Comparison of ENCODE assay signal across 29 cellular contexts in genomic region chr20:44664127-44664526, GRCh38. TPM values are rescaled to one million over a fixed set of nuclear protein-coding genes. Genes with fewer than 3 reads are reported as not detected.
DNase-seq lines count a peak whose midpoint lies in the region; ATAC-seq and TF ChIP-seq lines count a peak whose summit lies in the region.
"Had no signal": no experiment of that assay in that cellular context is flagged by ENCODE, and none has a peak within 500 bp of the region (broad histone marks: within the 10 kb centered on the region; RNA-seq: fewer than 3 reads in every experiment).

No MANE protein-coding gene starts in this region.

- H4K12ac ChIP-seq in trophoblast cell (ENCODE audit: low read depth, low read length): no peak overlapping the region

- H4K91ac ChIP-seq in trophoblast cell (ENCODE audit: low read depth, low read length): no peak overlapping the region

- H3K4me3 ChIP-seq in Karpas-422 (ENCODE audit: low read length) (no peak overlapping the region), OCI-LY3 (ENCODE audit: low read length) (no peak overlapping the region), trophoblast cell (ENCODE audit: low read depth, low read length) (no peak overlapping the region)
- H3K4me3 ChIP-seq: coronary artery, GM23248, heart left ventricle, ovary, thoracic aorta had no signal

- H3K23ac ChIP-seq in trophoblast cell (ENCODE audit: low read length): no peak overlapping the region

- no peaks in the 10 kb centered on the region for H3K79me1 ChIP-seq in trophoblast cell (ENCODE audit: low read length)

- no peak overlapping the region for H2BK5ac ChIP-seq in trophoblast cell (ENCODE audit: low read depth, low read length, poor library complexity)

- H2BK12ac ChIP-seq in trophoblast cell (ENCODE audit: low read length): no peak overlapping the region

- no peak overlapping the region for H3K14ac ChIP-seq in trophoblast cell (ENCODE audit: low read length)

- H3K27me3 ChIP-seq in Karpas-422 (ENCODE audit: low read length): no peaks in the 10 kb centered on the region
- no peaks in the 10 kb centered on the region for H3K27me3 ChIP-seq in OCI-LY3 (ENCODE audit: low read depth, low read length)
- H3K27me3 ChIP-seq in trophoblast cell (ENCODE audit: insufficient read depth, low read length): no peaks in the 10 kb centered on the region
- H3K27me3 ChIP-seq: heart left ventricle, ovary had no signal

- H3K36me3 ChIP-seq in Karpas-422 (ENCODE audit: insufficient read depth, low read length): no peaks in the 10 kb centered on the region
- no peaks in the 10 kb centered on the region for H3K36me3 ChIP-seq in OCI-LY3 (replicated peaks; ENCODE audit: low read depth, low read length)
- no peaks in the 10 kb centered on the region for H3K36me3 ChIP-seq in trophoblast cell (ENCODE audit: control insufficient read depth in 1 of 2, insufficient read depth in 2 of 2, low read length in 2 of 2)
- H3K36me3 ChIP-seq: heart left ventricle, ovary, thoracic aorta had no signal

- WGBS in trophoblast cell (ENCODE audit: extremely low coverage, insufficient coverage, insufficient read length): no CpG with 5 or more reads among the region's 3 CpGs

- H3K79me2 ChIP-seq in Karpas-422 (ENCODE audit: low read length) (no peaks in the 10 kb centered on the region), OCI-LY3 (ENCODE audit: low read length) (no peaks in the 10 kb centered on the region), trophoblast cell (ENCODE audit: control insufficient read depth, insufficient read depth, low read length, poor library complexity) (no peaks in the 10 kb centered on the region)

- H3K9ac ChIP-seq in Karpas-422 (ENCODE audit: low read length) (no peak overlapping the region), OCI-LY3 (ENCODE audit: low read length) (no peak overlapping the region; the same call in 1 of the 2 replicates), trophoblast cell (ENCODE audit: low read length) (no peak overlapping the region)
- H3K9ac ChIP-seq: GM23248, SK-N-SH had no signal

- H3K4ac ChIP-seq in trophoblast cell (ENCODE audit: low read depth, low read length): no peak overlapping the region

- ATAC-seq in HG03095 (IDR thresholded peaks at IDR 0.05; ENCODE audit: unreplicated experiment) (no peak), HG03342 (IDR thresholded peaks at IDR 0.05; ENCODE audit: unreplicated experiment) (no peak)

- H4K20me1 ChIP-seq in Karpas-422 (ENCODE audit: insufficient read depth, low read depth, low read length): no peaks in the 10 kb centered on the region
- no peaks in the 10 kb centered on the region for H4K20me1 ChIP-seq in OCI-LY3 (ENCODE audit: insufficient read depth, low read length)

- H2AK5ac ChIP-seq in trophoblast cell (ENCODE audit: low read length): no peak overlapping the region

- H2AFZ ChIP-seq in Karpas-422 (ENCODE audit: low read length): no peak overlapping the region
- H2AFZ ChIP-seq in OCI-LY3 (ENCODE audit: low read depth, low read length): no peak overlapping the region
- H2AFZ ChIP-seq in trophoblast cell (ENCODE audit: insufficient read depth, low read length, poor library complexity): no peak overlapping the region
- H2AFZ ChIP-seq: GM23248 had no signal

- peak; percentile 18 for DNase-seq in GDM1 (lab: John Stamatoyannopoulos, UW)
- DNase-seq in Karpas-422: peak; percentile 16
- DNase-seq in trophoblast cell: peak; percentile 29 to 37
- no peak for DNase-seq in activated gamma-delta T cell (lab: John Stamatoyannopoulos, UW)
- DNase-seq in NCI-H526 (lab: John Stamatoyannopoulos, UW): no peak
- DNase-seq: activated CD4-positive, alpha-beta T cell treated with anti-CD3 and anti-CD28 coated beads for 4 hours; activated naive CD8-positive, alpha-beta T cell treated with anti-CD3 and anti-CD28 coated beads for 36 hours; activated T-cell treated with anti-CD3 and anti-CD28 coated beads for 4 hours; aorta; CD4-positive, CD25-positive, alpha-beta regulatory T cell; MM.1S; NCI-H510A; ovary; retina; SK-N-SH; stimulated activated CD4-positive, alpha-beta T cell treated with anti-CD3 and anti-CD28 coated beads, Interleukin-2, amount 100 ng/mL, for 48 hours had no signal

- H4K8ac ChIP-seq in trophoblast cell (ENCODE audit: low read depth, low read length): no peak overlapping the region

- H3K9me2 ChIP-seq in Karpas-422 (replicated peaks; ENCODE audit: insufficient read depth, low read length): no peaks in the 10 kb centered on the region
- H3K9me2 ChIP-seq: SK-N-SH had no signal

- TF ChIP-seq CTCF in OCI-LY3 (IDR thresholded peaks at IDR 0.05; ENCODE audit: low read depth, low read length): no peak

- H3K4me1 ChIP-seq in Karpas-422 (ENCODE audit: low read length): no peaks in the 10 kb centered on the region
- H3K4me1 ChIP-seq in OCI-LY3 (ENCODE audit: low read length): peaks cover 24% of the 10 kb centered on the region
- H3K4me1 ChIP-seq in trophoblast cell (ENCODE audit: control insufficient read depth in 1 of 2, insufficient read depth in 2 of 2, low read length in 2 of 2): no peaks in the 10 kb centered on the region

- no peak overlapping the region for H3K4me2 ChIP-seq in Karpas-422 (ENCODE audit: low read depth, low read length, poor library complexity, severe bottlenecking)
- H3K4me2 ChIP-seq in OCI-LY3 (ENCODE audit: low read length): peak overlapping the region; percentile 41
- no peak overlapping the region for H3K4me2 ChIP-seq in trophoblast cell (ENCODE audit: low read length)
- H3K4me2 ChIP-seq: SK-N-SH had no signal

- no peak overlapping the region for H2BK120ac ChIP-seq in trophoblast cell (ENCODE audit: insufficient read depth, low read length, poor library complexity)

- H3K18ac ChIP-seq in trophoblast cell (ENCODE audit: low read length): no peak overlapping the region

- no peak overlapping the region for H3K27ac ChIP-seq in Karpas-422 (ENCODE audit: low read length)
- no peak overlapping the region for H3K27ac ChIP-seq in OCI-LY3 (ENCODE audit: low read length)
- H3K27ac ChIP-seq in trophoblast cell (ENCODE audit: low read depth, low read length): no peak overlapping the region
- H3K27ac ChIP-seq: coronary artery, GM23248, ovary, thoracic aorta, VCaP had no signal

- H3K9me3 ChIP-seq in Karpas-422 (ENCODE audit: low read length): no peaks in the 10 kb centered on the region
- H3K9me3 ChIP-seq in OCI-LY3 (ENCODE audit: insufficient read depth, low read length): no peaks in the 10 kb centered on the region
- H3K9me3 ChIP-seq in trophoblast cell (ENCODE audit: insufficient read depth, low read depth, low read length): peaks cover 3% of the 10 kb centered on the region
- H3K9me3 ChIP-seq: heart left ventricle, ovary, SK-N-SH, thoracic aorta had no signal

RNA-seq across cellular contexts. Expression of gene ADA, which starts 12.6 kb away (rescaled TPM):
- 0.11 TPM in 1 of 2 replicates, not detected in the other for total RNA-seq in Karpas-422 (2014; rRNA removed; shearing (Covaris generic); ENCODE audit: low replicate concordance)
- 94.2 and 104 TPM in 2 replicates for polyA plus RNA-seq in trophoblast cell (2013)

RNA-seq across cellular contexts. Expression of gene CCN5, which starts 51.0 kb away (rescaled TPM):
- not detected in 2 replicates for total RNA-seq in Karpas-422 (2014; rRNA removed; shearing (Covaris generic); ENCODE audit: low replicate concordance)
- not detected in 2 replicates for polyA plus RNA-seq in trophoblast cell (2013)
- total RNA-seq: activated naive CD8-positive, alpha-beta T cell treated with anti-CD3 and anti-CD28 coated beads for 36 hours; CD4-positive, CD25-positive, alpha-beta regulatory T cell; Daoy; kidney epithelial cell; lung microvascular endothelial cell; T-helper 2 cell treated with Interferon-gamma antibody and Interleukin-4, amounts not matched to agents 100 ng/mL and 5 ng/mL, for 36 hours had no signal
- polyA plus RNA-seq: CD4-positive, CD25-positive, alpha-beta regulatory T cell; neural cell had no signal

Comparison
In these comparisons a context has a peak if more than half of its experiments do, and no peak if none do; other contexts are left out.
1. DNase-seq: peak in GDM1 (single experiment), Karpas-422 (single experiment) and trophoblast cell (2 of 2); none in activated gamma-delta T cell (single experiment) and NCI-H526 (0 of 2).